ENCODE assay signal across 22 cellular contexts in the genomic region with DNA sequence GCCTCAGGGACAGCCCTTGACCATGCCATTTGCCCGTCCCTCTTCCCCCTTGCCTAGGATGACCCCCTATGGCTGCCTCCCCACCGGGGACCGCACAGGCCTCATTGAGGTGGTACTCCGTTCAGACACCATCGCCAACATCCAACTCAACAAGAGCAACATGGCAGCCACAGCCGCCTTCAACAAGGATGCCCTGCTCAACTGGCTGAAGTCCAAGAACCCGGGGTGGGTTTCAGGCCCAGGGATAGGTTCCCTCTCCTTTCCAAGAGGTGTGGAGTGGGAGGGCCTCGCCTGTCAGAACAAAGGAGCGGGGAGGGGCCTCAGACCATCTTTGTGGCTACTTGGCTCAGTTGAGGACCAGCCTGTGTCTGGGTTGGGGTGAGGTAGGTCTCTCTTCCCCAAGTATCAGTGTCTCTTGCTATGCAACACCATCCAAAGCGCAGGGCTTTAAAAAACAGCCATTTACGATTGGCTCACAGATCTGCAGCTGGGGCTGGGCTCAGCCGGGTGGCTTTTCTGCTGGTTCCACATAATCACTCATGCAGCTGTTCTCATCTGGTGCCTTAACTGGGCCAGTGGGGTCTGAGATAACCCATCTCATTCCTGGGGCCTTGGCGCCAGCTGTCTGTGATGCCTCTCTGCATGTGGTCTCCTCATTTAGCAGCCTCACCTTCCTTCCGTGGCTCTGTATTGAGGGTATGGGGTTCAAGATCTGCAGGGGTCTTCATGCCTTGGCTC.
DNase-seq lines count a peak whose midpoint lies in the region; ATAC-seq lines count a peak whose summit lies in the region.
"Had no signal": no experiment of that assay in that cellular context is flagged by ENCODE, and none has a peak within 500 bp of the region (broad histone marks: within the 10 kb centered on the region; RNA-seq: fewer than 3 reads in every experiment).

No MANE protein-coding gene starts in this region.

- no peak overlapping the region for H3K4me3 Mint-ChIP-seq in activated T-cell treated with anti-CD3 and anti-CD28 coated beads, Interleukin-2, amount 50 U/mL, for 24 hours
- H3K4me3 Mint-ChIP-seq in IgD-negative memory B cell, result peak overlapping the region in 2 of 4 donors; percentile 35 to 58
- H3K4me3 Mint-ChIP-seq in stimulated activated effector memory CD8-positive, alpha-beta T cell treated with anti-CD3 and anti-CD28 coated beads, Interleukin-12 subunit alpha, Interleukin-12 subunit beta, amount 100 ng/mL, for 72 hours, result no peak overlapping the region
- H3K4me3 Mint-ChIP-seq: dendritic cell treated with granulocyte-macrophage colony-stimulating factor and Interleukin-4, amounts not matched to agents 40 ng/mL and 50 ng/mL, for 4 days had no signal

- peak overlapping the region; percentile 69 for H3K27ac Mint-ChIP-seq in activated T-cell treated with anti-CD3 and anti-CD28 coated beads, Interleukin-2, amount 50 U/mL, for 24 hours
- peak overlapping the region; percentile 87 to 91 (median 89) for H3K27ac Mint-ChIP-seq in IgD-negative memory B cell
- peak overlapping the region; percentile 89 for H3K27ac Mint-ChIP-seq in stimulated activated effector memory CD8-positive, alpha-beta T cell treated with anti-CD3 and anti-CD28 coated beads, Interleukin-12 subunit alpha, Interleukin-12 subunit beta, amount 100 ng/mL, for 72 hours

- peak overlapping the region; percentile 44 for H3K27ac ChIP-seq in effector memory CD4-positive, alpha-beta T cell (ENCODE audit: insufficient read depth, low read length, poor library complexity, severe bottlenecking)
- H3K27ac ChIP-seq: cardiac muscle cell, HL-60, skin epidermis, suprapubic skin had no signal

- H3K4me1 ChIP-seq in effector memory CD4-positive, alpha-beta T cell (ENCODE audit: control insufficient read depth, insufficient read depth, low read length, poor library complexity, severe bottlenecking), result peaks cover 55% of the 10 kb centered on the region

- no peaks in the 10 kb centered on the region for H3K27me3 ChIP-seq in effector memory CD4-positive, alpha-beta T cell (replicated peaks; ENCODE audit: control insufficient read depth, insufficient read depth, low read length, poor library complexity, severe bottlenecking)
- H3K27me3 ChIP-seq: cardiac muscle cell, Peyer's patch, suprapubic skin had no signal

- peaks cover 73% of the 10 kb centered on the region for H3K4me1 Mint-ChIP-seq in activated T-cell treated with anti-CD3 and anti-CD28 coated beads, Interleukin-2, amount 50 U/mL, for 24 hours (ENCODE audit: low read depth)
- peaks cover 3 to 5% (median 5%) of the 10 kb centered on the region in 3 donors for H3K4me1 Mint-ChIP-seq in IgD-negative memory B cell
- peaks cover 59% of the 10 kb centered on the region for H3K4me1 Mint-ChIP-seq in stimulated activated effector memory CD8-positive, alpha-beta T cell treated with anti-CD3 and anti-CD28 coated beads, Interleukin-12 subunit alpha, Interleukin-12 subunit beta, amount 100 ng/mL, for 72 hours

- no peaks in the 10 kb centered on the region for H3K27me3 Mint-ChIP-seq in activated T-cell treated with anti-CD3 and anti-CD28 coated beads, Interleukin-2, amount 50 U/mL, for 24 hours
- no peaks in the 10 kb centered on the region for H3K27me3 Mint-ChIP-seq in IgD-negative memory B cell
- H3K27me3 Mint-ChIP-seq: dendritic cell treated with granulocyte-macrophage colony-stimulating factor and Interleukin-4, amounts not matched to agents 40 ng/mL and 50 ng/mL, for 4 days had no signal

- H3K9me3 ChIP-seq in effector memory CD4-positive, alpha-beta T cell (ENCODE audit: control insufficient read depth, low read length), result no peaks in the 10 kb centered on the region
- H3K9me3 ChIP-seq: Peyer's patch, suprapubic skin had no signal

- H3K36me3 Mint-ChIP-seq in activated T-cell treated with anti-CD3 and anti-CD28 coated beads, Interleukin-2, amount 50 U/mL, for 24 hours (ENCODE audit: low read depth), result peaks cover 92% of the 10 kb centered on the region
- no peaks in the 10 kb centered on the region for H3K36me3 Mint-ChIP-seq in IgD-negative memory B cell
- H3K36me3 Mint-ChIP-seq in stimulated activated effector memory CD8-positive, alpha-beta T cell treated with anti-CD3 and anti-CD28 coated beads, Interleukin-12 subunit alpha, Interleukin-12 subunit beta, amount 100 ng/mL, for 72 hours, result peaks cover 100% of the 10 kb centered on the region

- no peak for DNase-seq in activated T-cell treated with anti-CD3 and anti-CD28 coated beads, Interleukin-2, amount 50 U/mL, for 24 hours
- no peak for DNase-seq in activated T-cell treated with anti-CD3 and anti-CD28 coated beads, Interleukin-2, amount 50 U/mL, for 48 hours
- no peak for DNase-seq in effector memory CD4-positive, alpha-beta T cell
- DNase-seq in stimulated activated effector memory CD8-positive, alpha-beta T cell treated with anti-CD3 and anti-CD28 coated beads, Interleukin-12 subunit alpha, Interleukin-12 subunit beta, amount 100 ng/mL, for 72 hours (ENCODE audit: low spot score in 2 of 2), result no peak
- DNase-seq: activated CD4-positive, alpha-beta T cell treated with anti-CD3 and anti-CD28 coated beads for 48 hours; activated gamma-delta T cell; amniotic stem cell; NCI-H1092 treated with DMSO at 0.1 percent for 48 hours; NCI-H187 treated with DMSO at 0.1 percent for 48 hours; NCI-H526 treated with DMSO at 0.1 percent for 48 hours; nucleus accumbens; Peyer's patch had no signal

- H3K4me3 ChIP-seq in effector memory CD4-positive, alpha-beta T cell (ENCODE audit: insufficient read depth, low read depth, low read length, poor library complexity, severe bottlenecking), result no peak overlapping the region
- H3K4me3 ChIP-seq: cardiac muscle cell, Peyer's patch, skin epidermis, suprapubic skin had no signal

- no peaks in the 10 kb centered on the region for H3K9me3 Mint-ChIP-seq in activated T-cell treated with anti-CD3 and anti-CD28 coated beads, Interleukin-2, amount 50 U/mL, for 24 hours
- H3K9me3 Mint-ChIP-seq in IgD-negative memory B cell, result no peaks in the 10 kb centered on the region
- no peaks in the 10 kb centered on the region for H3K9me3 Mint-ChIP-seq in stimulated activated effector memory CD8-positive, alpha-beta T cell treated with anti-CD3 and anti-CD28 coated beads, Interleukin-12 subunit alpha, Interleukin-12 subunit beta, amount 100 ng/mL, for 72 hours

- no peak for ATAC-seq in stimulated activated effector memory CD8-positive, alpha-beta T cell treated with anti-CD3 and anti-CD28 coated beads, Interleukin-12 subunit alpha, Interleukin-12 subunit beta, amount 100 ng/mL, for 72 hours
- ATAC-seq in GM18858 (IDR thresholded peaks at IDR 0.05; ENCODE audit: unreplicated experiment) (no peak), HG03571 (IDR thresholded peaks at IDR 0.05; ENCODE audit: unreplicated experiment) (no peak), HG03439 (IDR thresholded peaks at IDR 0.05; ENCODE audit: unreplicated experiment) (no peak)
- ATAC-seq: HCT116 had no signal

- peaks cover 76% of the 10 kb centered on the region for H3K36me3 ChIP-seq in effector memory CD4-positive, alpha-beta T cell (ENCODE audit: control insufficient read depth, insufficient read depth, low read length)
- H3K36me3 ChIP-seq: cardiac muscle cell had no signal
